9 cellular contexts compared by ENCODE assay signal in genomic region chr11:133951484-133952198, GRCh38. TPM values are rescaled to one million over a fixed set of nuclear protein-coding genes. Genes with fewer than 3 reads are reported as not detected.
DNase-seq lines count a peak whose midpoint lies in the region; ATAC-seq and TF ChIP-seq lines count a peak whose summit lies in the region.
"Had no signal": no experiment of that assay in that cellular context is flagged by ENCODE, and none has a peak within 500 bp of the region (broad histone marks: within the 10 kb centered on the region; RNA-seq: fewer than 3 reads in every experiment).

No MANE protein-coding gene starts in this region.

- intact Hi-C loops in tibial artery (cut with DNase I; ENCODE audit: low total_unique reads) = loop anchor here (5.0 kb wide), 1 partner anchor 181 kb away; no protein-coding TSS in a partner anchor

- H3K9me3 ChIP-seq in adipocyte (ENCODE audit: control insufficient read depth, low read length) = no peaks in the 10 kb centered on the region
- no peaks in the 10 kb centered on the region for H3K9me3 ChIP-seq in tibial artery
- no peaks in the 10 kb centered on the region for H3K9me3 ChIP-seq in MM.1S (replicated peaks; ENCODE audit: insufficient read depth, low read length)
- H3K9me3 ChIP-seq: SJSA1 had no signal

- ATAC-seq in HG03521 (IDR thresholded peaks at IDR 0.05; ENCODE audit: unreplicated experiment) = no peak

- no peaks in the 10 kb centered on the region for H3K9me2 ChIP-seq in MM.1S (replicated peaks; ENCODE audit: insufficient read depth, low read length)

- no peaks in the 10 kb centered on the region for H3K79me2 ChIP-seq in MM.1S (ENCODE audit: low read length)

- H3K27ac ChIP-seq in tibial artery (peak overlapping the region; percentile 95 to 96), MM.1S (ENCODE audit: low read length) (no peak overlapping the region)
- H3K27ac ChIP-seq: SJSA1 had no signal

- H2AFZ ChIP-seq in MM.1S (ENCODE audit: low read length) = no peak overlapping the region

- no peak for TF ChIP-seq CTCF in tibial artery (IDR thresholded peaks at IDR 0.05)
- TF ChIP-seq CTCF in MM.1S (IDR thresholded peaks at IDR 0.05; ENCODE audit: low read length) = no peak

- H3K4me2 ChIP-seq in MM.1S (ENCODE audit: low read depth, low read length) = no peak overlapping the region

- H3K36me3 ChIP-seq in adipocyte (ENCODE audit: control insufficient read depth, insufficient read depth, low read length, severe bottlenecking) (no peaks in the 10 kb centered on the region), tibial artery (no peaks in the 10 kb centered on the region), MM.1S (replicated peaks; ENCODE audit: insufficient read depth, low read length) (no peaks in the 10 kb centered on the region)
- H3K36me3 ChIP-seq: SJSA1 had no signal

- peaks cover 53% of the 10 kb centered on the region for H3K27me3 ChIP-seq in adipocyte (replicated peaks; ENCODE audit: control insufficient read depth, insufficient read depth, low read length)
- no peaks in the 10 kb centered on the region for H3K27me3 ChIP-seq in tibial artery
- H3K27me3 ChIP-seq in MM.1S (replicated peaks; ENCODE audit: insufficient read depth, low read length) = no peaks in the 10 kb centered on the region

- DNase-seq in NCI-H524 (lab: John Stamatoyannopoulos, UW) (peak; percentile 33 to 71), NCI-H524 treated with DMSO at 0.1 percent for 48 hours (lab: John Stamatoyannopoulos, UW) (no peak), adipocyte (ENCODE audit: low read depth) (peak; percentile 68), iris pigment epithelial cell (ENCODE audit: low read depth) (peak; percentile 26), tibial artery (peak; percentile 59 to 90), MM.1S (no peak), dermis blood vessel endothelial cell (no peak)

- H4K20me1 ChIP-seq in MM.1S (ENCODE audit: insufficient read depth, low read length) = no peaks in the 10 kb centered on the region

- peak overlapping the region; percentile 72 for H3K4me3 ChIP-seq in adipocyte (ENCODE audit: low read length)
- H3K4me3 ChIP-seq in tibial artery = peak overlapping the region; percentile 48 to 52
- H3K4me3 ChIP-seq in MM.1S (ENCODE audit: low read length) = no peak overlapping the region
- H3K4me3 ChIP-seq: SJSA1 had no signal

- H3F3A ChIP-seq in MM.1S (ENCODE audit: insufficient read depth, low read length) = no peaks in the 10 kb centered on the region

- H3K9ac ChIP-seq in adipocyte (ENCODE audit: low read length) (peak overlapping the region; percentile 52), MM.1S (ENCODE audit: low read length) (no peak overlapping the region)

- peaks cover 16% of the 10 kb centered on the region for H3K4me1 ChIP-seq in adipocyte (ENCODE audit: control insufficient read depth, insufficient read depth, low read length)
- peaks cover 0 to 87% (median 80%) of the 10 kb centered on the region in 4 donors for H3K4me1 ChIP-seq in tibial artery
- H3K4me1 ChIP-seq in MM.1S (ENCODE audit: low read length) = no peaks in the 10 kb centered on the region
- H3K4me1 ChIP-seq: SJSA1 had no signal

RNA-seq across cellular contexts. Expression of gene IGSF9B, which starts 5.1 kb away (rescaled TPM):
- 0.05 and 0.17 TPM in 2 replicates for total RNA-seq in dermis blood vessel endothelial cell
- total RNA-seq: SJSA1 had no signal

Comparison
In these comparisons a context has a peak if more than half of its experiments do, and no peak if none do; other contexts are left out.
1. DNase-seq: peak in NCI-H524 (2 of 2), adipocyte (single experiment), iris pigment epithelial cell (single experiment) and tibial artery (2 of 2); none in NCI-H524 treated with DMSO at 0.1 percent for 48 hours (single experiment), MM.1S (single experiment) and dermis blood vessel endothelial cell (single experiment).